23 cellular contexts compared by ENCODE assay signal in the genomic region with DNA sequence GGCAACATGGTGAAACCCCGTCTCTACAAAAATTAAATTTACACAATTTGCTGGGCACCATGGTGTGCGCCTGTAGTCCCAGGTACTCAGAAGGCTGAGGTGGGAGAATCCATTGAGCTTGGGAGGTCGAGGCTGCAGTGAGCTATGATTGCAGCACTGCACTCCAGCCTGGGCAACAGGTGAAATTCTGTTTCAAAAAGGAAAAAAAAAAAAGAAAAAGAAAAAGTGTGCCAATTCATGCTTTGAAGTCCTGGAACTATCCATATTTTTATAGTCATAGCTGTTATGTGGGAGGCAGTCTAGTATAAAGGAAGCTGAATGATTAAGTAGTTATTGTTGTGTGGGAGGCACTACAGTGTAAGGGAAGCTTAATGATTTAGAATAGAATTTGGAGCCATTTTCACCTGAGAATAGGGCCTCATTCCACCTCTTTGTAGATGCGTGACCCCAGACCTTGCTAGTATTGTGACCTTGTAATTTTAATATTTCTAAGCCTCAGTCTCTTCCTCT. TPM values are rescaled to one million over a fixed set of nuclear protein-coding genes. Genes with fewer than 3 reads are reported as not detected.
DNase-seq lines count a peak whose midpoint lies in the region; ATAC-seq, FAIRE-seq and TF ChIP-seq lines count a peak whose summit lies in the region.
"Had no signal": no experiment of that assay in that cellular context is flagged by ENCODE, and none has a peak within 500 bp of the region (broad histone marks: within the 10 kb centered on the region; RNA-seq: fewer than 3 reads in every experiment).

No MANE protein-coding gene starts in this region.

- H3K4me3 ChIP-seq in HEK293 (ENCODE audit: low read depth, low read length) (no peak overlapping the region), kidney (ENCODE audit: low read length in 2 of 2) (no peak overlapping the region)

- CTCF ChIA-PET in HEK293 (lab: Yijun Ruan, JAX): no interaction called here

- intact Hi-C loops in kidney (cut with DNase I): no loop called here

- H3K4me1 Mint-ChIP-seq in type B pancreatic cell (ENCODE audit: unreplicated experiment): peaks cover 45% of the 10 kb centered on the region
- H3K4me1 Mint-ChIP-seq: CD4-positive, alpha-beta memory T cell had no signal

- TF ChIP-seq CTCF in HEK293 (tag by site-specific recombination; IDR thresholded peaks at IDR 0.05) (no peak), kidney (IDR thresholded peaks at IDR 0.05; ENCODE audit: borderline replicate concordance, extremely low read depth, insufficient read depth) (no peak), type B pancreatic cell (conservative IDR thresholded peaks at IDR 0.05) (no peak)

- peak overlapping the region; percentile 94 for H3K27ac Mint-ChIP-seq in type B pancreatic cell

- no peak for ATAC-seq in SK-N-SH treated with all-trans-retinoic acid at 6 μM for 48 hours

- no peaks in the 10 kb centered on the region for H3K9me3 ChIP-seq in HEK293 (ENCODE audit: control insufficient read depth, insufficient read depth, low read depth, low read length)
- H3K9me3 ChIP-seq in kidney (ENCODE audit: control insufficient read depth in 1 of 2, low read length in 2 of 2): no peaks in the 10 kb centered on the region
- H3K9me3 ChIP-seq: SK-N-SH had no signal

- no peaks in the 10 kb centered on the region for H3K9me3 Mint-ChIP-seq in type B pancreatic cell
- H3K9me3 Mint-ChIP-seq: CD4-positive, alpha-beta memory T cell had no signal

- no peaks in the 10 kb centered on the region for H3K27me3 Mint-ChIP-seq in type B pancreatic cell
- H3K27me3 Mint-ChIP-seq: CD4-positive, alpha-beta memory T cell had no signal

- DNase-seq in amniotic epithelial cell (ENCODE audit: low read depth): peak; percentile 32
- no peak for DNase-seq in kidney
- no peak for DNase-seq in type B pancreatic cell (ENCODE audit: extremely low spot score, unreplicated experiment)
- no peak for DNase-seq in activated gamma-delta T cell treated with Interleukin-2 at 50 U/mL for 16 hours
- DNase-seq in NCI-H2227 treated with DMSO at 0.1 percent for 48 hours (lab: John Stamatoyannopoulos, UW): no peak
- DNase-seq: C1 segment of cervical spinal cord; CD4-positive, alpha-beta memory T cell; DMS79 treated with DMSO at 0.1 percent for 48 hours; GF-D8; Karpas-422; NCI-H1092 treated with DMSO at 0.1 percent for 48 hours; NCI-H1436; NCI-H187; NCI-H2081 treated with DMSO at 0.1 percent for 48 hours; NCI-H2171; NCI-H446; NCI-H524 treated with DMSO at 0.1 percent for 48 hours; NCI-H774; SK-N-SH had no signal

- H3K4me1 ChIP-seq in HEK293 (ENCODE audit: control insufficient read depth, insufficient read depth, low read length) (0 out of 2 replicates have a peak, but pooled peaks cover 2% of the 10 kb centered on the region), kidney (ENCODE audit: control insufficient read depth in 1 of 2, insufficient read depth in 1 of 2, low read depth in 1 of 2, low read length in 2 of 2) (peaks cover 18 to 25% of the 10 kb centered on the region in 2 donors)

- H3K27ac ChIP-seq in HEK293 (ENCODE audit: extremely low read depth, low read depth, low read length) (no peak overlapping the region), kidney (ENCODE audit: low read depth in 2 of 2, low read length in 2 of 2) (peak overlapping the region; percentile 26 to 64)

- no peak for FAIRE-seq in kidney (lab: Jason Lieb, UNC)
- FAIRE-seq: GM12891, H54 had no signal

- H3K9ac ChIP-seq in kidney (ENCODE audit: low read length in 2 of 2): no peak overlapping the region
- H3K9ac ChIP-seq: SK-N-SH had no signal

- peaks cover 9% of the 10 kb centered on the region for H3K36me3 Mint-ChIP-seq in type B pancreatic cell
- H3K36me3 Mint-ChIP-seq: CD4-positive, alpha-beta memory T cell had no signal

- POLR2A ChIA-PET in HEK293 (lab: Yijun Ruan, JAX): no interaction called here

- H3K36me3 ChIP-seq in HEK293 (ENCODE audit: control insufficient read depth in 2 of 2, insufficient read depth in 1 of 2, low read length in 2 of 2) (no peaks in the 10 kb centered on the region), kidney (ENCODE audit: control insufficient read depth in 1 of 2, insufficient read depth in 2 of 2, low read length in 2 of 2) (no peaks in the 10 kb centered on the region)

- H3K4me3 Mint-ChIP-seq in type B pancreatic cell: peak overlapping the region; percentile 79
- H3K4me3 Mint-ChIP-seq: CD4-positive, alpha-beta memory T cell had no signal

TF ChIP-seq in HEK293, 187 proteins besides CTCF, POLR2A, EP300 and RAD21 (continues in another document):
- TF ChIP-seq, protein P1, sequence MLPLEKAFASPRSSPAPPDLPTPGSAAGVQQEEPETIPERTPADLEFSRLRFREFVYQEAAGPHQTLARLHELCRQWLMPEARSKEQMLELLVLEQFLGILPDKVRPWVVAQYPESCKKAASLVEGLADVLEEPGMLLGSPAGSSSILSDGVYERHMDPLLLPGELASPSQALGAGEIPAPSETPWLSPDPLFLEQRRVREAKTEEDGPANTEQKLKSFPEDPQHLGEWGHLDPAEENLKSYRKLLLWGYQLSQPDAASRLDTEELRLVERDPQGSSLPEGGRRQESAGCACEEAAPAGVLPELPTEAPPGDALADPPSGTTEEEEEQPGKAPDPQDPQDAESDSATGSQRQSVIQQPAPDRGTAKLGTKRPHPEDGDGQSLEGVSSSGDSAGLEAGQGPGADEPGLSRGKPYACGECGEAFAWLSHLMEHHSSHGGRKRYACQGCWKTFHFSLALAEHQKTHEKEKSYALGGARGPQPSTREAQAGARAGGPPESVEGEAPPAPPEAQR (tag by site-specific recombination; IDR thresholded peaks at IDR 0.05): no peak
- TF ChIP-seq ZNF211 (tag by site-specific recombination; IDR thresholded peaks at IDR 0.05; ENCODE audit: low read depth): no peak
- TF ChIP-seq ZNF521 (tag by site-specific recombination; IDR thresholded peaks at IDR 0.05): no peak
- TF ChIP-seq EGR2 (tag by site-specific recombination; IDR thresholded peaks at IDR 0.05; ENCODE audit: low read depth): 0 out of 2 replicates have a peak, but pooled peaks have one; percentile 14
- no peak for TF ChIP-seq ZFP37 (tag by site-specific recombination; IDR thresholded peaks at IDR 0.05)
- TF ChIP-seq, protein P2, sequence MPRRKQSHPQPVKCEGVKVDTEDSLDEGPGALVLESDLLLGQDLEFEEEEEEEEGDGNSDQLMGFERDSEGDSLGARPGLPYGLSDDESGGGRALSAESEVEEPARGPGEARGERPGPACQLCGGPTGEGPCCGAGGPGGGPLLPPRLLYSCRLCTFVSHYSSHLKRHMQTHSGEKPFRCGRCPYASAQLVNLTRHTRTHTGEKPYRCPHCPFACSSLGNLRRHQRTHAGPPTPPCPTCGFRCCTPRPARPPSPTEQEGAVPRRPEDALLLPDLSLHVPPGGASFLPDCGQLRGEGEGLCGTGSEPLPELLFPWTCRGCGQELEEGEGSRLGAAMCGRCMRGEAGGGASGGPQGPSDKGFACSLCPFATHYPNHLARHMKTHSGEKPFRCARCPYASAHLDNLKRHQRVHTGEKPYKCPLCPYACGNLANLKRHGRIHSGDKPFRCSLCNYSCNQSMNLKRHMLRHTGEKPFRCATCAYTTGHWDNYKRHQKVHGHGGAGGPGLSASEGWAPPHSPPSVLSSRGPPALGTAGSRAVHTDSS (tag by site-specific recombination; IDR thresholded peaks at IDR 0.05): no peak
- TF ChIP-seq ZNF768 (tag by site-specific recombination; IDR thresholded peaks at IDR 0.05): no peak
- no peak for TF ChIP-seq ZNF121 (tag by site-specific recombination; IDR thresholded peaks at IDR 0.05)

TF ChIP-seq in SK-N-SH treated with all-trans-retinoic acid at 6 μM for 48 hours, 23 proteins besides CTCF, POLR2A, EP300 and RAD21:
- TF ChIP-seq RARB (CRISPR knock-in tag; IDR thresholded peaks at IDR 0.05): no peak
- no peak for TF ChIP-seq CSDC2 (CRISPR knock-in tag; IDR thresholded peaks at IDR 0.05)
- TF ChIP-seq, protein P3, sequence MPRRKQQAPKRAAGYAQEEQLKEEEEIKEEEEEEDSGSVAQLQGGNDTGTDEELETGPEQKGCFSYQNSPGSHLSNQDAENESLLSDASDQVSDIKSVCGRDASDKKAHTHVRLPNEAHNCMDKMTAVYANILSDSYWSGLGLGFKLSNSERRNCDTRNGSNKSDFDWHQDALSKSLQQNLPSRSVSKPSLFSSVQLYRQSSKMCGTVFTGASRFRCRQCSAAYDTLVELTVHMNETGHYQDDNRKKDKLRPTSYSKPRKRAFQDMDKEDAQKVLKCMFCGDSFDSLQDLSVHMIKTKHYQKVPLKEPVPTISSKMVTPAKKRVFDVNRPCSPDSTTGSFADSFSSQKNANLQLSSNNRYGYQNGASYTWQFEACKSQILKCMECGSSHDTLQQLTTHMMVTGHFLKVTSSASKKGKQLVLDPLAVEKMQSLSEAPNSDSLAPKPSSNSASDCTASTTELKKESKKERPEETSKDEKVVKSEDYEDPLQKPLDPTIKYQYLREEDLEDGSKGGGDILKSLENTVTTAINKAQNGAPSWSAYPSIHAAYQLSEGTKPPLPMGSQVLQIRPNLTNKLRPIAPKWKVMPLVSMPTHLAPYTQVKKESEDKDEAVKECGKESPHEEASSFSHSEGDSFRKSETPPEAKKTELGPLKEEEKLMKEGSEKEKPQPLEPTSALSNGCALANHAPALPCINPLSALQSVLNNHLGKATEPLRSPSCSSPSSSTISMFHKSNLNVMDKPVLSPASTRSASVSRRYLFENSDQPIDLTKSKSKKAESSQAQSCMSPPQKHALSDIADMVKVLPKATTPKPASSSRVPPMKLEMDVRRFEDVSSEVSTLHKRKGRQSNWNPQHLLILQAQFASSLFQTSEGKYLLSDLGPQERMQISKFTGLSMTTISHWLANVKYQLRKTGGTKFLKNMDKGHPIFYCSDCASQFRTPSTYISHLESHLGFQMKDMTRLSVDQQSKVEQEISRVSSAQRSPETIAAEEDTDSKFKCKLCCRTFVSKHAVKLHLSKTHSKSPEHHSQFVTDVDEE (CRISPR knock-in tag; IDR thresholded peaks at IDR 0.05): no peak
- no peak for TF ChIP-seq ZNF70 (CRISPR knock-in tag; IDR thresholded peaks at IDR 0.05)
- no peak for TF ChIP-seq ZC3H10 (CRISPR knock-in tag; IDR thresholded peaks at IDR 0.05)

RNA-seq across cellular contexts. Expression of a gene that starts 31.6 kb away (rescaled TPM):
- total RNA-seq in kidney (38.1 TPM), type B pancreatic cell (ENCODE audit: low replicate concordance) (11.8 and 23.0 TPM in 2 replicates)
- polyA plus RNA-seq in kidney (ENCODE audit: insufficient read depth, low read depth, low replicate concordance): 35.4 TPM

RNA-seq across cellular contexts. Expression of a gene that starts 31.6 kb away (rescaled TPM):
- 17.9 TPM for total RNA-seq in kidney
- polyA plus RNA-seq in kidney (ENCODE audit: insufficient read depth, low read depth, low replicate concordance): 10.2 TPM
- 44.1 and 54.9 TPM in 2 replicates for total RNA-seq in type B pancreatic cell (ENCODE audit: low replicate concordance)
